ENCODE assay signal across 1 cellular context in the genomic region with DNA sequence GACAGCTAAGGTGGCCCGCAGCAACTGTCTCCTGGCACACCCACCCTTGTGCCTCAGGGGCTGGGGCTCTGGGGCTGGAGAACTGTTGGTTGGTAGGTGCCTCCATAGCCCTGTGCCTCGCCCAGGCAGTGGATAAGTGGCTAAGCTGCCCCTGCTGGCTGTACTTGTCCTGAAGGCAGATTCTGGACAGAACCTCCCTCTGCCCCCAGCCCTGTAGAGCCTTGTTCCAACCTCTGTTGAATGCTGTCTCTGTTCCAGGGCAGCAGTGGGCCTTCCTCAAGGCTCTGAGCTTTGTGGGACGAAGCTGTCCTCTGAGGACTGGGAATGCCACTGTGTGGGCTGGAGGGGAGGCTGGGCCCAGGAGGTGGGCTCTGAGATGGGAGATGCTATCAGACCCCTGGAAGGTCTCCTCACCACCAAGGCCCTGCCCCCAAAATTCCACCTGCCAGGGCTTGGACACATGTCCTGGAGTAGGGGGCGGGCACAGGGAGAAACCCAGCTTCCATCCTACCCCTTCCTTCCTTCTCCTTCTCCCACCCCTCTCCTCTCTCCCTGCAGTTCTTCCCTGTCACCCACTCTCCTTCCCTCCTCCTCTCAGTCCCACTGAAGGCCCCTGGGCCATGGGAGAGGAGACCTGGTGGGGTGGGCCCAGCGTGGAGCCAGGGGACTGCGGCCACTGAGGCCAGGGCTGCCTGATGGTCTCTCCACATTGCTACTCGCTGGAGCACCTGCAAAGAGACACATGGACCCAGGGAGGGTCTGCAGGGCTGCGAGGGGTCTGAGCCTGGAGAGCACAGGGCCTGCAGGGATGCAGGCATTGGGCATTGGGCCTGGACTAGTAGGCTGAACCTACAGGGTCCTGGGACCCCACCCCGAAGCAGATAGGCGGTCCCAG.
TF ChIP-seq lines count a peak whose summit lies in the region.

No MANE protein-coding gene starts in this region.

TF ChIP-seq in HepG2, 621 proteins besides CTCF, POLR2A, EP300 and RAD21:
- TF ChIP-seq, protein P1, sequence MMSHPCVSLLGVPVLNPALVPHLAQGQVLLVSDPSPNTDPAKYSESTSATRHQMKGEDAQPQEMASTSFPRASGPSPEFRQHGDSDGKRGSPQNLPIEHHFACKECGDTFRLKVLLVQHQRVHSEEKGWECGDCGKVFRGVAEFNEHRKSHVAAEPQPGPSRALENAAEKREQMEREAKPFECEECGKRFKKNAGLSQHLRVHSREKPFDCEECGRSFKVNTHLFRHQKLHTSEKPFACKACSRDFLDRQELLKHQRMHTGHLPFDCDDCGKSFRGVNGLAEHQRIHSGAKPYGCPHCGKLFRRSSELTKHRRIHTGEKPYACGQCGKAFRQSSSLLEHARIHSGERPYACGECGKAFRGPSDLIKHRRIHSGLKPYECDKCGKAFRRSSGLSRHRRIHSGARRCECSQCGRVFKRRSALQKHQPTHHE (CRISPR knock-in tag; IDR thresholded peaks at IDR 0.05; ENCODE audit: borderline replicate concordance), result no peak
- 0 out of 2 replicates have a peak, but pooled peaks have one; percentile 22 for TF ChIP-seq PCBP1 (IDR thresholded peaks at IDR 0.05; ENCODE audit: borderline replicate concordance, low read depth, low read length)
- TF ChIP-seq MXI1 (IDR thresholded peaks at IDR 0.05; ENCODE audit: borderline replicate concordance, low read depth, low read length), result no peak
